Comparison of ENCODE assay signal across 21 cellular contexts in genomic region chr9:131950487-131950886, GRCh38.
DNase-seq lines count a peak whose midpoint lies in the region; ATAC-seq and TF ChIP-seq lines count a peak whose summit lies in the region.
"Had no signal": no experiment of that assay in that cellular context is flagged by ENCODE, and none has a peak within 500 bp of the region (broad histone marks: within the 10 kb centered on the region; RNA-seq: fewer than 3 reads in every experiment).

No MANE protein-coding gene starts in this region.

- H3K4me3 ChIP-seq in GM12864 (ENCODE audit: low read depth, low read length) (no peak overlapping the region), SJCRH30 (no peak overlapping the region)
- H3K4me3 ChIP-seq: BLaER1, GM23248 had no signal

- H3K36me3 Mint-ChIP-seq in activated CD4-positive, alpha-beta T cell treated with anti-CD3 and anti-CD28 coated beads for 36 hours (ENCODE audit: low read depth), result no peaks in the 10 kb centered on the region
- H3K36me3 Mint-ChIP-seq in activated T-helper 17 cell treated with anti-CD3 and anti-CD28 coated beads, Interleukin-2, amount 50 U/mL, for 72 hours (ENCODE audit: low read depth), result no peaks in the 10 kb centered on the region
- H3K36me3 Mint-ChIP-seq in stimulated activated effector memory CD8-positive, alpha-beta T cell treated with anti-CD3 and anti-CD28 coated beads, Interleukin-12 subunit alpha, Interleukin-12 subunit beta, amount 100 ng/mL, for 72 hours, result peaks cover 2% of the 10 kb centered on the region

- no peaks in the 10 kb centered on the region for H3K9me3 Mint-ChIP-seq in activated CD4-positive, alpha-beta T cell treated with anti-CD3 and anti-CD28 coated beads for 36 hours (ENCODE audit: low read depth)
- H3K9me3 Mint-ChIP-seq in activated T-helper 17 cell treated with anti-CD3 and anti-CD28 coated beads, Interleukin-2, amount 50 U/mL, for 72 hours, result no peaks in the 10 kb centered on the region
- no peaks in the 10 kb centered on the region for H3K9me3 Mint-ChIP-seq in stimulated activated effector memory CD8-positive, alpha-beta T cell treated with anti-CD3 and anti-CD28 coated beads, Interleukin-12 subunit alpha, Interleukin-12 subunit beta, amount 100 ng/mL, for 72 hours
- H3K9me3 Mint-ChIP-seq: CD4-positive, CD25-positive, alpha-beta regulatory T cell; CD8-positive, alpha-beta T cell had no signal

- H3K4me1 ChIP-seq in SJCRH30, result no peaks in the 10 kb centered on the region
- H3K4me1 ChIP-seq: BLaER1, Caco-2 had no signal

- CTCF ChIA-PET in activated CD4-positive, alpha-beta T cell treated with anti-CD3 and anti-CD28 coated beads for 36 hours (lab: Charles Lee), result no interaction called here

- H3K9me3 ChIP-seq in SJCRH30 (replicated peaks), result no peaks in the 10 kb centered on the region
- H3K9me3 ChIP-seq: BLaER1, Caco-2 had no signal

- ATAC-seq in activated CD4-positive, alpha-beta T cell treated with anti-CD3 and anti-CD28 coated beads for 36 hours, result peak; percentile 23
- peak; percentile 54 for ATAC-seq in activated T-helper 17 cell treated with anti-CD3 and anti-CD28 coated beads, Interleukin-2, amount 50 U/mL, for 72 hours (replicated peaks)
- ATAC-seq in stimulated activated effector memory CD8-positive, alpha-beta T cell treated with anti-CD3 and anti-CD28 coated beads, Interleukin-12 subunit alpha, Interleukin-12 subunit beta, amount 100 ng/mL, for 72 hours, result peak; percentile 94
- ATAC-seq: CD8-positive, alpha-beta T cell had no signal

- H3K4me1 Mint-ChIP-seq in activated CD4-positive, alpha-beta T cell treated with anti-CD3 and anti-CD28 coated beads for 36 hours, result no peaks in the 10 kb centered on the region
- H3K4me1 Mint-ChIP-seq in activated T-helper 17 cell treated with anti-CD3 and anti-CD28 coated beads, Interleukin-2, amount 50 U/mL, for 72 hours, result no peaks in the 10 kb centered on the region
- peaks cover 14% of the 10 kb centered on the region for H3K4me1 Mint-ChIP-seq in stimulated activated effector memory CD8-positive, alpha-beta T cell treated with anti-CD3 and anti-CD28 coated beads, Interleukin-12 subunit alpha, Interleukin-12 subunit beta, amount 100 ng/mL, for 72 hours

- no peaks in the 10 kb centered on the region for H3K27me3 ChIP-seq in SJCRH30
- H3K27me3 ChIP-seq: BLaER1 had no signal

- H3K27ac ChIP-seq in SJCRH30, result no peak overlapping the region
- H3K27ac ChIP-seq: 22Rv1, BLaER1, C4-2B, GM23248 had no signal

- DNase-seq in activated CD4-positive, alpha-beta T cell treated with anti-CD3 and anti-CD28 coated beads for 36 hours, result no peak
- no peak for DNase-seq in activated CD4-positive, alpha-beta T cell treated with anti-CD3 and anti-CD28 coated beads for 1 hour
- DNase-seq in GM12864 (ENCODE audit: low read depth) (peak; percentile 4), SJCRH30 (no peak), hypothalamus (lab: John Stamatoyannopoulos, UW) (no peak)
- DNase-seq in stimulated activated effector memory CD8-positive, alpha-beta T cell treated with anti-CD3 and anti-CD28 coated beads, Interleukin-12 subunit alpha, Interleukin-12 subunit beta, amount 100 ng/mL, for 72 hours (ENCODE audit: low spot score in 2 of 2), result no peak
- no peak for DNase-seq in stimulated activated CD8-positive, alpha-beta memory T cell treated with anti-CD3 and anti-CD28 coated beads, Interleukin-4, amount 100 ng/mL, for 48 hours
- DNase-seq: Caco-2; CD4-positive, CD25-positive, alpha-beta regulatory T cell; CD8-positive, alpha-beta T cell; DMS79; EL; GDM1; GM23248; H7; HCEC 1CT had no signal

- TF ChIP-seq CTCF in GM12864 (IDR thresholded peaks at IDR 0.05; ENCODE audit: low read depth, low read length, missing control alignments), result no peak

- POLR2A ChIA-PET in activated CD4-positive, alpha-beta T cell treated with anti-CD3 and anti-CD28 coated beads for 36 hours (lab: Charles Lee), result interaction anchor here (0.5 kb wide), 1 partner anchor 321 kb away, joined by 7 read pairs; no protein-coding TSS in a partner anchor

- H3K27ac Mint-ChIP-seq in activated CD4-positive, alpha-beta T cell treated with anti-CD3 and anti-CD28 coated beads for 36 hours, result no peak overlapping the region
- H3K27ac Mint-ChIP-seq in activated T-helper 17 cell treated with anti-CD3 and anti-CD28 coated beads, Interleukin-2, amount 50 U/mL, for 72 hours, result no peak overlapping the region
- H3K27ac Mint-ChIP-seq in stimulated activated effector memory CD8-positive, alpha-beta T cell treated with anti-CD3 and anti-CD28 coated beads, Interleukin-12 subunit alpha, Interleukin-12 subunit beta, amount 100 ng/mL, for 72 hours, result no peak overlapping the region
- H3K27ac Mint-ChIP-seq: B cell; CD4-positive, CD25-positive, alpha-beta regulatory T cell; CD8-positive, alpha-beta T cell had no signal

- H3K36me3 ChIP-seq in SJCRH30, result no peaks in the 10 kb centered on the region

- no peaks in the 10 kb centered on the region for H3K27me3 Mint-ChIP-seq in activated CD4-positive, alpha-beta T cell treated with anti-CD3 and anti-CD28 coated beads for 36 hours
- H3K27me3 Mint-ChIP-seq in activated T-helper 17 cell treated with anti-CD3 and anti-CD28 coated beads, Interleukin-2, amount 50 U/mL, for 72 hours, result no peaks in the 10 kb centered on the region
- H3K27me3 Mint-ChIP-seq: B cell; CD4-positive, CD25-positive, alpha-beta regulatory T cell had no signal

- H3K4me3 Mint-ChIP-seq in activated CD4-positive, alpha-beta T cell treated with anti-CD3 and anti-CD28 coated beads for 36 hours, result no peak overlapping the region
- no peak overlapping the region for H3K4me3 Mint-ChIP-seq in activated T-helper 17 cell treated with anti-CD3 and anti-CD28 coated beads, Interleukin-2, amount 50 U/mL, for 72 hours
- no peak overlapping the region for H3K4me3 Mint-ChIP-seq in stimulated activated effector memory CD8-positive, alpha-beta T cell treated with anti-CD3 and anti-CD28 coated beads, Interleukin-12 subunit alpha, Interleukin-12 subunit beta, amount 100 ng/mL, for 72 hours
- H3K4me3 Mint-ChIP-seq: B cell; CD4-positive, CD25-positive, alpha-beta regulatory T cell; CD8-positive, alpha-beta T cell had no signal

- intact Hi-C loops in activated CD4-positive, alpha-beta T cell treated with anti-CD3 and anti-CD28 coated beads for 36 hours (cut with DNase I, micrococcal nuclease), result no loop called here

Comparison
In these comparisons a context has a peak if more than half of its experiments do, and no peak if none do; other contexts are left out.
1. ATAC-seq: peak in every context shown above with its lines; median percentile 94 in stimulated activated effector memory CD8-positive, alpha-beta T cell treated with anti-CD3 and anti-CD28 coated beads, Interleukin-12 subunit alpha, Interleukin-12 subunit beta, amount 100 ng/mL, for 72 hours; 54 in activated T-helper 17 cell treated with anti-CD3 and anti-CD28 coated beads, Interleukin-2, amount 50 U/mL, for 72 hours; 23 in activated CD4-positive, alpha-beta T cell treated with anti-CD3 and anti-CD28 coated beads for 36 hours.